In genomic region chr16:88346680-88347505, GRCh38 we compare ENCODE assay signal across 1 cellular context.
TF ChIP-seq lines count a peak whose summit lies in the region.

No MANE protein-coding gene starts in this region.

TF ChIP-seq in IMR-90, 13 proteins besides CTCF, POLR2A, EP300 and RAD21 (continued from another document):
- no peak for TF ChIP-seq RFX5 (IDR thresholded peaks at IDR 0.05; ENCODE audit: low read depth, low read length)
- no peak for TF ChIP-seq CHD1 (IDR thresholded peaks at IDR 0.05; ENCODE audit: low read depth, low read length)
- no peak for TF ChIP-seq FOS (IDR thresholded peaks at IDR 0.05; ENCODE audit: low read depth, low read length)
- TF ChIP-seq, protein P1, sequence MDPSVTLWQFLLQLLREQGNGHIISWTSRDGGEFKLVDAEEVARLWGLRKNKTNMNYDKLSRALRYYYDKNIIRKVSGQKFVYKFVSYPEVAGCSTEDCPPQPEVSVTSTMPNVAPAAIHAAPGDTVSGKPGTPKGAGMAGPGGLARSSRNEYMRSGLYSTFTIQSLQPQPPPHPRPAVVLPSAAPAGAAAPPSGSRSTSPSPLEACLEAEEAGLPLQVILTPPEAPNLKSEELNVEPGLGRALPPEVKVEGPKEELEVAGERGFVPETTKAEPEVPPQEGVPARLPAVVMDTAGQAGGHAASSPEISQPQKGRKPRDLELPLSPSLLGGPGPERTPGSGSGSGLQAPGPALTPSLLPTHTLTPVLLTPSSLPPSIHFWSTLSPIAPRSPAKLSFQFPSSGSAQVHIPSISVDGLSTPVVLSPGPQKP (IDR thresholded peaks at IDR 0.05; ENCODE audit: borderline replicate concordance, low read depth, low read length): no peak
- TF ChIP-seq SMC3 (IDR thresholded peaks at IDR 0.05; ENCODE audit: low read depth, low read length): no peak
- TF ChIP-seq BHLHE40 (IDR thresholded peaks at IDR 0.05; ENCODE audit: low read depth, low read length): no peak
- no peak for TF ChIP-seq RCOR1 (IDR thresholded peaks at IDR 0.05; ENCODE audit: insufficient replicate concordance, low read length)
- TF ChIP-seq MAZ (IDR thresholded peaks at IDR 0.05; ENCODE audit: borderline replicate concordance, low read depth, low read length): no peak
- no peak for TF ChIP-seq CEBPB (IDR thresholded peaks at IDR 0.05; ENCODE audit: low read depth, low read length)
